Comparison of ENCODE assay signal across 20 cellular contexts in the genomic region with DNA sequence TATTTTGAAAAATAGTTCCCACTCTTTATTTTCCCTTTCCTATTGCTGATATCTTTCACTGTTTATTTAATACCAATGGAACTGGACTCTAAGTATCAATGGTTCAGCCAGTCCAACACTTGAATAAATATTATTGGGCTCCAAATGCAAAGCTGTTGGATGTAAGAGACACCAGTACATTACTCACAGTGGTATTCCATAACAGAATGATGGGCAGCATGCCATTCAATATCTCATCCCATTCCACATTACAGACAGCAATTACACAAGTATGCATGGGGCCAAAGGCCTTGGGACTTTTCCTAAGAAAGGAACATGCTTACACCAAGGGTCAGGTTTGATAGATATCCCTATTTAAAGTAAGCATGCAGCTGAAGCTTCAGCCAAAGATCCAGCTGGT.
DNase-seq lines count a peak whose midpoint lies in the region; ATAC-seq and TF ChIP-seq lines count a peak whose summit lies in the region.
"Had no signal": no experiment of that assay in that cellular context is flagged by ENCODE, and none has a peak within 500 bp of the region (broad histone marks: within the 10 kb centered on the region; RNA-seq: fewer than 3 reads in every experiment).

No MANE protein-coding gene starts in this region.

- H3K27ac ChIP-seq in right atrium auricular region (no peak overlapping the region), adrenal gland (no peak overlapping the region), upper lobe of right lung (no peak overlapping the region)
- H3K27ac ChIP-seq: upper lobe of left lung had no signal

- H3K27me3 ChIP-seq in right atrium auricular region (no peaks in the 10 kb centered on the region), adrenal gland (no peaks in the 10 kb centered on the region), upper lobe of right lung (no peaks in the 10 kb centered on the region)
- H3K27me3 ChIP-seq: heart right ventricle, upper lobe of left lung had no signal

- DNase-seq in Right ventricle myocardium superior (no peak), right atrium auricular region (ENCODE audit: low spot score) (no peak), adrenal gland (peak in 4 of 7 donors; percentile 8 to 23 (median 16)), fibroblast of the aortic adventitia (ENCODE audit: low read depth) (peak; percentile 64), upper lobe of right lung (no peak), omental fat pad (ENCODE audit: low spot score) (no peak), DMS114 treated with DMSO at 0.1 percent for 48 hours (lab: John Stamatoyannopoulos, UW; ENCODE audit: unreplicated experiment) (no peak), NCI-H345 (lab: John Stamatoyannopoulos, UW) (no peak)
- DNase-seq: aorta; COR-L47; heart right ventricle; KG1; natural killer cell; NCI-H146; NCI-H524; OCI-M1; stimulated activated CD4-positive, alpha-beta T cell treated with anti-CD3 and anti-CD28 coated beads, Interleukin-1b, Interleukin-23, amount 100 ng/mL, for 48 hours; SW 1271; upper lobe of left lung had no signal

- TF ChIP-seq CTCF in right atrium auricular region (IDR thresholded peaks at IDR 0.05): no peak
- no peak for TF ChIP-seq CTCF in adrenal gland (IDR thresholded peaks at IDR 0.05)
- TF ChIP-seq CTCF in fibroblast of the aortic adventitia (IDR thresholded peaks at IDR 0.05; ENCODE audit: insufficient read depth, low read length): no peak
- TF ChIP-seq CTCF in upper lobe of right lung (IDR thresholded peaks at IDR 0.05): no peak
- no peak for TF ChIP-seq CTCF in omental fat pad (IDR thresholded peaks at IDR 0.05)

- H3K9me3 ChIP-seq in right atrium auricular region (no peaks in the 10 kb centered on the region), adrenal gland (replicated peaks in 1 of 3) (no peaks in the 10 kb centered on the region), upper lobe of right lung (no peaks in the 10 kb centered on the region)
- H3K9me3 ChIP-seq: heart right ventricle, upper lobe of left lung had no signal

- no peak for TF ChIP-seq POLR2A in adrenal gland (IDR thresholded peaks at IDR 0.05)

- H3K4me1 ChIP-seq in right atrium auricular region (peaks cover 0 to 5% of the 10 kb centered on the region in 2 donors), adrenal gland (replicated peaks in 1 of 2) (no peaks in the 10 kb centered on the region), upper lobe of right lung (no peaks in the 10 kb centered on the region)
- H3K4me1 ChIP-seq: upper lobe of left lung had no signal

- no peaks in the 10 kb centered on the region for H3K36me3 ChIP-seq in right atrium auricular region
- no peaks in the 10 kb centered on the region for H3K36me3 ChIP-seq in adrenal gland (replicated peaks in 1 of 2)
- H3K36me3 ChIP-seq in upper lobe of right lung: no peaks in the 10 kb centered on the region
- H3K36me3 ChIP-seq: heart right ventricle, upper lobe of left lung had no signal

- H3K4me3 ChIP-seq in right atrium auricular region (no peak overlapping the region), adrenal gland (no peak overlapping the region), fibroblast of the aortic adventitia (ENCODE audit: low read depth, low read length) (no peak overlapping the region), upper lobe of right lung (no peak overlapping the region)
- H3K4me3 ChIP-seq: GM23338, heart right ventricle, upper lobe of left lung had no signal

- intact Hi-C loops in Right ventricle myocardium superior (cut with DNase I) (no loop called here), adrenal gland (cut with DNase I) (no loop called here), upper lobe of right lung (cut with DNase I) (no loop called here)

- ATAC-seq in Right ventricle myocardium superior (ENCODE audit: poor library complexity) (peak; percentile 25), upper lobe of right lung (peak; percentile 34), omental fat pad (ENCODE audit: low FRiP score) (no peak)
- ATAC-seq: GM23338, natural killer cell had no signal

Comparison
In these comparisons a context has a peak if more than half of its experiments do, and no peak if none do; other contexts are left out.
1. DNase-seq: peak in adrenal gland (4 of 7) and fibroblast of the aortic adventitia (single experiment); none in Right ventricle myocardium superior (single experiment), right atrium auricular region (single experiment), upper lobe of right lung (single experiment), omental fat pad (single experiment), DMS114 treated with DMSO at 0.1 percent for 48 hours (single experiment) and NCI-H345 (single experiment).